8 cellular contexts compared by ENCODE assay signal in the genomic region with DNA sequence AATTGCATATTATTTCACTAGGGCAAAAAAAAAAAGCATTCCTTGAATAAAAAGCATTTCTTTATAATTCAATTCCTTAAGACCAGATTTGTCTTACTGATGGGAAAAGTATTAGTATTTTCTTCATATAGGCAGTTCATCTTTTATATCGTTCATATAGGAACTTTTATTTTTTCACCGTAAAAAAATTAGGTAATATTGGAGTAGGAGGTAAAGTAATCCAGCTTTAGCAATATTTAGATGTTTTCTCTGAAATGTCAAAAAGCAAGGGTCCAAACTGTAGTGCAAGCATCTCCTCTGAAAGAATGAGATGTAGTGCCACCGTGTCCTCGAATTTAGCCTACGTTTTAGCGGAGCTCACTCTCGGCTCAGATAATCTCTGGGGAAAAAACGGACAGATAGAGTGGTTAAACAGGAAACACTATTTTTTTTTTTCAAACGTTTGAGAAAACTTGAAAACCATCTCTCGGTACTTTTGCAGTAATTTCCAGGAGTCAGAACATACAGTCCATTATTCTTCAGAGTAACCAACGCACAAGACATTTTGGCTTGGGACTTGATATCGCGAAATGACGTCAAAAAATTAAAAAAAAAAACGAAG.
DNase-seq lines count a peak whose midpoint lies in the region; FAIRE-seq and TF ChIP-seq lines count a peak whose summit lies in the region.

No MANE protein-coding gene starts in this region.

- FAIRE-seq in GM19239 (lab: Jason Lieb, UNC) = peak; percentile 85

- H4K20me1 ChIP-seq in OCI-LY3 (ENCODE audit: insufficient read depth, low read length) = no peaks in the 10 kb centered on the region

- TF ChIP-seq CTCF in OCI-LY3 (IDR thresholded peaks at IDR 0.05; ENCODE audit: low read depth, low read length) (no peak), neutrophil (IDR thresholded peaks at IDR 0.05) (no peak), GM13976 (IDR thresholded peaks at IDR 0.05; ENCODE audit: borderline replicate concordance, control extremely low read depth, extremely low read depth, insufficient read depth, missing control alignments) (no peak)

- H2AFZ ChIP-seq in OCI-LY3 (ENCODE audit: low read depth, low read length) = peak overlapping the region; percentile 89

- peak overlapping the region; percentile 77 for H3K4me2 ChIP-seq in OCI-LY3 (ENCODE audit: low read length)

- peak overlapping the region; percentile 96 for H3K4me3 ChIP-seq in OCI-LY3 (ENCODE audit: low read length)
- H3K4me3 ChIP-seq in endocrine pancreas (ENCODE audit: control insufficient read depth, insufficient read depth, low read length) = peak overlapping the region; percentile 95
- H3K4me3 ChIP-seq in neutrophil (ENCODE audit: low read depth in 1 of 2, low read length in 1 of 2) = peak overlapping the region; percentile 72 to 82

- no peaks in the 10 kb centered on the region for H3K36me3 ChIP-seq in OCI-LY3 (replicated peaks; ENCODE audit: low read depth, low read length)
- no peaks in the 10 kb centered on the region for H3K36me3 ChIP-seq in endocrine pancreas (ENCODE audit: control insufficient read depth, insufficient read depth, low read length)
- H3K36me3 ChIP-seq in neutrophil = no peaks in the 10 kb centered on the region

- H3K27ac ChIP-seq in OCI-LY3 (ENCODE audit: low read length) (no peak overlapping the region; the same call in 1 of the 2 replicates), neutrophil (no peak overlapping the region)

- H3K9me3 ChIP-seq in OCI-LY3 (ENCODE audit: insufficient read depth, low read length) = no peaks in the 10 kb centered on the region
- no peaks in the 10 kb centered on the region for H3K9me3 ChIP-seq in endocrine pancreas (ENCODE audit: control insufficient read depth, low read length)
- H3K9me3 ChIP-seq in neutrophil = no peaks in the 10 kb centered on the region

- no peak for DNase-seq in GM19239 (ENCODE audit: insufficient read length, low spot score)
- no peak for DNase-seq in CD1c-positive myeloid dendritic cell (ENCODE audit: extremely low spot score)
- no peak for DNase-seq in GM13976 (ENCODE audit: low spot score)
- no peak for DNase-seq in nucleus accumbens (lab: John Stamatoyannopoulos, UW)
- DNase-seq in NCI-H2171 (lab: John Stamatoyannopoulos, UW) = no peak

- peaks cover 49% of the 10 kb centered on the region for H3K4me1 ChIP-seq in OCI-LY3 (ENCODE audit: low read length)
- H3K4me1 ChIP-seq in endocrine pancreas (ENCODE audit: control insufficient read depth, insufficient read depth, low read length) = peaks cover 7% of the 10 kb centered on the region
- H3K4me1 ChIP-seq in neutrophil (ENCODE audit: control insufficient read depth in 1 of 2, insufficient read depth in 1 of 2, low read depth in 1 of 2, low read length in 1 of 2) = peaks cover 37 to 45% of the 10 kb centered on the region in 2 experiments

- H3K27me3 ChIP-seq in OCI-LY3 (ENCODE audit: low read depth, low read length) = peaks cover 27% of the 10 kb centered on the region
- peaks cover 6% of the 10 kb centered on the region for H3K27me3 ChIP-seq in endocrine pancreas (ENCODE audit: control insufficient read depth, insufficient read depth, low read length)
- H3K27me3 ChIP-seq in neutrophil = peaks cover 100% of the 10 kb centered on the region

- in situ Hi-C loops in GM13976 (cut with MboI; ENCODE audit: low sequenced_read_pairs, unreplicated experiment) = no loop called here

- peak overlapping the region; percentile 87 for H3K9ac ChIP-seq in OCI-LY3 (ENCODE audit: low read length)
- no peak overlapping the region for H3K9ac ChIP-seq in endocrine pancreas (ENCODE audit: control insufficient read depth, insufficient read depth, low read length)

- no peaks in the 10 kb centered on the region for H3K79me2 ChIP-seq in OCI-LY3 (ENCODE audit: low read length)
